9 cellular contexts compared by ENCODE assay signal in the genomic region with DNA sequence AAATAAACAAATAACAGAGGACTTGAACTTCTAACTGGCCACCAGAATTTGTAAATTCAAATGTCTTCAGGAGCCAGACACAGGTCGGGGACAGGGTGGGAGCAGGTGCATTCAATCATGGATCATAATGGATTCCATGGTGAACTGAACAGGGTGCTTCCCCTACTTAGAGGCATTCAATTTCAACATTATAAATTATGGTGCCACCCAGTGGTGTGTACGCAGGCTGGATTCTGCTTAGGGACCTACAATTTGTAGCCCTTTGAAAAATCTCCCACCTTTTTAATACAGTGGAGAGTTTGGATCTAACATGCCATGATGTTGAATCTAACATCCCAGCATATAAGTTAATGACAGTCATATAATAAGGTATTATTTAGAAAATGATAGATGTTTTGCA. TPM values are rescaled to one million over a fixed set of nuclear protein-coding genes. Genes with fewer than 3 reads are reported as not detected.
A peak's percentile ranks its signal among the peaks of the same experiment; 100 is the strongest.
DNase-seq lines count a peak whose midpoint lies in the region; ATAC-seq, FAIRE-seq and TF ChIP-seq lines count a peak whose summit lies in the region.
"Had no signal": no experiment of that assay in that cellular context is flagged by ENCODE, and none has a peak within 500 bp of the region (broad histone marks: within the 10 kb centered on the region; RNA-seq: fewer than 3 reads in every experiment).

No MANE protein-coding gene starts in this region.

- no peak for FAIRE-seq in A549 (lab: Jason Lieb, UNC)
- no peak for FAIRE-seq in keratinocyte (lab: Jason Lieb, UNC)

- whole genome bisulfite sequencing in A549 (ENCODE audit: missing lambda C conversion rate) = 33% methylated on average over 2 of the region's 2 CpGs

- TF ChIP-seq EP300 in A549 (IDR thresholded peaks at IDR 0.05) = no peak

- no peak for TF ChIP-seq POLR2A in A549 (IDR thresholded peaks at IDR 0.05; ENCODE audit: low read length)

- DNase-seq in A549 (ENCODE audit: low read depth in 1 of 2, low spot score in 1 of 2) = peak in 1 of 2 experiments; percentile 24
- no peak for DNase-seq in keratinocyte (ENCODE audit: low read depth, low spot score)
- no peak for DNase-seq in dedifferentiated amniotic fluid mesenchymal stem cell (ENCODE audit: extremely low spot score)
- no peak for DNase-seq in HK-2 (ENCODE audit: unreplicated experiment)
- DNase-seq in activated gamma-delta T cell treated with Interleukin-2 at 50 U/mL for 16 hours = no peak
- DNase-seq: IMR-90 had no signal

- H3K27ac ChIP-seq in A549 (no peak overlapping the region), keratinocyte (ENCODE audit: control insufficient read depth, insufficient read depth, low read length) (no peak overlapping the region)

- H3K4me2 ChIP-seq in A549 (no peak overlapping the region), keratinocyte (ENCODE audit: control insufficient read depth, extremely low read depth, insufficient read depth, low read depth, low read length) (no peak overlapping the region)

- no peak overlapping the region for H3K9ac ChIP-seq in keratinocyte (ENCODE audit: control insufficient read depth, extremely low read depth, insufficient read depth, low read length)

- TF ChIP-seq CTCF in A549 (IDR thresholded peaks at IDR 0.05) (peak; percentile 27; the same call in 2 of the 3 replicates), GM12873 (IDR thresholded peaks at IDR 0.05; ENCODE audit: insufficient read depth, low read depth, low read length, missing control alignments) (peak; percentile 34), keratinocyte (optimal IDR thresholded peaks at IDR 0.05 in 1 of 3, IDR thresholded peaks at IDR 0.05 in 1 of 3, conservative IDR thresholded peaks at IDR 0.05 in 1 of 3; ENCODE audit: extremely low read depth in 1 of 3, insufficient read depth in 2 of 3, low read length in 3 of 3) (peak in 2 of 3 experiments; percentile 33 to 39)

- no peaks in the 10 kb centered on the region for H3K79me2 ChIP-seq in keratinocyte (ENCODE audit: control insufficient read depth, insufficient read depth, low read length)

- no peaks in the 10 kb centered on the region for H3K27me3 ChIP-seq in keratinocyte (ENCODE audit: control insufficient read depth, extremely low read depth, insufficient read depth, low read length)

- H3K36me3 ChIP-seq in keratinocyte (ENCODE audit: control insufficient read depth in 2 of 2, extremely low read depth in 1 of 2, insufficient read depth in 2 of 2, low read length in 2 of 2) = no peaks in the 10 kb centered on the region

- H4K20me1 ChIP-seq in keratinocyte (ENCODE audit: control insufficient read depth, extremely low read depth, insufficient read depth, low read length) = peaks cover 6% of the 10 kb centered on the region

- H2AFZ ChIP-seq in keratinocyte (ENCODE audit: control insufficient read depth, low read length) = no peak overlapping the region

- TF ChIP-seq RAD21 in A549 (conservative IDR thresholded peaks at IDR 0.05 in 1 of 2, IDR thresholded peaks at IDR 0.05 in 1 of 2) = peak; percentile 18 to 33; a peak in 1 of 5 replicates

- CTCF ChIA-PET in A549 (lab: Yijun Ruan, JAX) = interaction anchor here (0.8 to 1.6 kb wide), 9 partner anchors 12 to 210 kb away, joined by 3 to 7 read pairs (median 3); a partner anchor contains a TSS

- no peaks in the 10 kb centered on the region for H3K4me1 ChIP-seq in A549
- no peaks in the 10 kb centered on the region for H3K4me1 ChIP-seq in keratinocyte (ENCODE audit: control insufficient read depth, extremely low read depth, insufficient read depth, low read length)

- POLR2A ChIA-PET in A549 (lab: Yijun Ruan, JAX) = no interaction called here

- dilution Hi-C loops in keratinocyte (cut with MboI; ENCODE audit: extremely low pct_ligation_motif_present, low sequenced_read_pairs) = loop anchor here (5.0 kb wide), 1 partner anchor 220 kb away; no protein-coding TSS in a partner anchor

- ATAC-seq in A549 (peak; percentile 82 to 90; a peak in 5 of 6 replicates), SK-N-SH treated with all-trans-retinoic acid at 6 μM for 48 hours (peak; percentile 82), HG03565 (IDR thresholded peaks at IDR 0.05; ENCODE audit: unreplicated experiment) (no peak)

- H3K4me3 ChIP-seq in A549 = no peak overlapping the region
- no peak overlapping the region for H3K4me3 ChIP-seq in keratinocyte (ENCODE audit: control insufficient read depth in 2 of 3, extremely low read depth in 1 of 3, insufficient read depth in 2 of 3, low read depth in 1 of 3, low read length in 3 of 3)

- H3K9me3 ChIP-seq in A549 (no peaks in the 10 kb centered on the region), keratinocyte (ENCODE audit: control insufficient read depth, low read depth, low read length) (no peaks in the 10 kb centered on the region)

- H3K9me1 ChIP-seq in keratinocyte (ENCODE audit: control insufficient read depth, extremely low read depth, insufficient read depth, low read length) = no peaks in the 10 kb centered on the region

TF ChIP-seq in A549, 52 proteins besides CTCF, POLR2A, EP300 and RAD21 (continues in another document):
- TF ChIP-seq, protein P1, sequence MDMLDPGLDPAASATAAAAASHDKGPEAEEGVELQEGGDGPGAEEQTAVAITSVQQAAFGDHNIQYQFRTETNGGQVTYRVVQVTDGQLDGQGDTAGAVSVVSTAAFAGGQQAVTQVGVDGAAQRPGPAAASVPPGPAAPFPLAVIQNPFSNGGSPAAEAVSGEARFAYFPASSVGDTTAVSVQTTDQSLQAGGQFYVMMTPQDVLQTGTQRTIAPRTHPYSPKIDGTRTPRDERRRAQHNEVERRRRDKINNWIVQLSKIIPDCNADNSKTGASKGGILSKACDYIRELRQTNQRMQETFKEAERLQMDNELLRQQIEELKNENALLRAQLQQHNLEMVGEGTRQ (IDR thresholded peaks at IDR 0.05) = no peak
- TF ChIP-seq, protein P2, sequence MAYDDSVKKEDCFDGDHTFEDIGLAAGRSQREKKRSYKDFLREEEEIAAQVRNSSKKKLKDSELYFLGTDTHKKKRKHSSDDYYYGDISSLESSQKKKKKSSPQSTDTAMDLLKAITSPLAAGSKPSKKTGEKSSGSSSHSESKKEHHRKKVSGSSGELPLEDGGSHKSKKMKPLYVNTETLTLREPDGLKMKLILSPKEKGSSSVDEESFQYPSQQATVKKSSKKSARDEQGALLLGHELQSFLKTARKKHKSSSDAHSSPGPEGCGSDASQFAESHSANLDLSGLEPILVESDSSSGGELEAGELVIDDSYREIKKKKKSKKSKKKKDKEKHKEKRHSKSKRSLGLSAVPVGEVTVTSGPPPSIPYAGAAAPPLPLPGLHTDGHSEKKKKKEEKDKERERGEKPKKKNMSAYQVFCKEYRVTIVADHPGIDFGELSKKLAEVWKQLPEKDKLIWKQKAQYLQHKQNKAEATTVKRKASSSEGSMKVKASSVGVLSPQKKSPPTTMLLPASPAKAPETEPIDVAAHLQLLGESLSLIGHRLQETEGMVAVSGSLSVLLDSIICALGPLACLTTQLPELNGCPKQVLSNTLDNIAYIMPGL (CRISPR knock-in tag; IDR thresholded peaks at IDR 0.05; ENCODE audit: borderline replicate concordance) = no peak
- TF ChIP-seq PHF8 (IDR thresholded peaks at IDR 0.05; ENCODE audit: borderline replicate concordance, low read depth) (no peak), EHMT2 (IDR thresholded peaks at IDR 0.05; ENCODE audit: low read depth) (no peak), ESRRA (IDR thresholded peaks at IDR 0.05; ENCODE audit: borderline replicate concordance, low read length) (no peak), RCOR1 (IDR thresholded peaks at IDR 0.05; ENCODE audit: low read depth, low read length) (no peak)

TF ChIP-seq in SK-N-SH treated with all-trans-retinoic acid at 6 μM for 48 hours, 23 proteins besides CTCF, POLR2A, EP300 and RAD21 (continues in another document):
- no peak for TF ChIP-seq TCF4 (CRISPR knock-in tag; IDR thresholded peaks at IDR 0.05; ENCODE audit: borderline replicate concordance)
- TF ChIP-seq, protein P3, sequence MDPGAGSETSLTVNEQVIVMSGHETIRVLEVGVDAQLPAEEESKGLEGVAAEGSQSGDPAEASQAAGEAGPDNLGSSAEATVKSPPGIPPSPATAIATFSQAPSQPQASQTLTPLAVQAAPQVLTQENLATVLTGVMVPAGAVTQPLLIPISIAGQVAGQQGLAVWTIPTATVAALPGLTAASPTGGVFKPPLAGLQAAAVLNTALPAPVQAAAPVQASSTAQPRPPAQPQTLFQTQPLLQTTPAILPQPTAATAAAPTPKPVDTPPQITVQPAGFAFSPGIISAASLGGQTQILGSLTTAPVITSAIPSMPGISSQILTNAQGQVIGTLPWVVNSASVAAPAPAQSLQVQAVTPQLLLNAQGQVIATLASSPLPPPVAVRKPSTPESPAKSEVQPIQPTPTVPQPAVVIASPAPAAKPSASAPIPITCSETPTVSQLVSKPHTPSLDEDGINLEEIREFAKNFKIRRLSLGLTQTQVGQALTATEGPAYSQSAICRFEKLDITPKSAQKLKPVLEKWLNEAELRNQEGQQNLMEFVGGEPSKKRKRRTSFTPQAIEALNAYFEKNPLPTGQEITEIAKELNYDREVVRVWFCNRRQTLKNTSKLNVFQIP (CRISPR knock-in tag; IDR thresholded peaks at IDR 0.05; ENCODE audit: borderline replicate concordance, low read depth) = no peak
- no peak for TF ChIP-seq ISL1 (CRISPR knock-in tag; IDR thresholded peaks at IDR 0.05)
- TF ChIP-seq PPARA (CRISPR knock-in tag; IDR thresholded peaks at IDR 0.05; ENCODE audit: borderline replicate concordance) = no peak
- no peak for TF ChIP-seq ESRRG (CRISPR knock-in tag; IDR thresholded peaks at IDR 0.05)

RNA-seq across cellular contexts. Expression of a gene that starts 22.3 kb away (rescaled TPM):
- 3.1 and 3.9 TPM in 2 replicates for polyA plus RNA-seq in A549 (2011; rRNA removed)
- polyA plus RNA-seq in A549 (2012; cell fraction: cytosol; rRNA removed) = 0.41 and 0.62 TPM in 2 replicates
- 0.38 and 0.50 TPM in 2 replicates for polyA plus RNA-seq in A549 (2012; cell fraction: nucleus; rRNA removed)
- 0.52 to 0.84 TPM (median 0.76 TPM) in 3 replicates for polyA plus RNA-seq in A549 (2017; fragmentation: RNase III; extraction: RNeasy Plus Mini Kit Qiagen cat#74134 plus additional on column Dnase treatment)
- polyA minus RNA-seq in A549 (2011; rRNA and poly(A)+ RNA removed) = 2.3 and 2.7 TPM in 2 replicates
- 2.4 to 4.5 TPM (median 3.0 TPM) in 3 replicates for polyA plus RNA-seq in keratinocyte
- polyA plus RNA-seq in keratinocyte (2011; ENCODE audit: low read depth) = 2.4 TPM
- polyA plus RNA-seq in keratinocyte (2011; cell fraction: cytosol; rRNA removed) = 2.2 and 3.4 TPM in 2 replicates
- polyA plus RNA-seq in keratinocyte (2011; cell fraction: nucleus; rRNA removed) = 3.3 and 3.6 TPM in 2 replicates
- polyA plus RNA-seq in keratinocyte (2012; ENCODE audit: low replicate concordance) = 2.3 and 4.8 TPM in 2 replicates
- polyA minus RNA-seq in keratinocyte = 1.4 to 2.3 TPM (median 2.2 TPM) in 3 replicates
- 2.9 TPM for polyA minus RNA-seq in keratinocyte (2011; cell fraction: cytosol; rRNA and poly(A)+ RNA removed)
- 2.8 and 3.9 TPM in 2 replicates for polyA minus RNA-seq in keratinocyte (2011; cell fraction: nucleus; rRNA and poly(A)+ RNA removed)
